Comparison of ENCODE assay signal across 11 cellular contexts in the genomic region with DNA sequence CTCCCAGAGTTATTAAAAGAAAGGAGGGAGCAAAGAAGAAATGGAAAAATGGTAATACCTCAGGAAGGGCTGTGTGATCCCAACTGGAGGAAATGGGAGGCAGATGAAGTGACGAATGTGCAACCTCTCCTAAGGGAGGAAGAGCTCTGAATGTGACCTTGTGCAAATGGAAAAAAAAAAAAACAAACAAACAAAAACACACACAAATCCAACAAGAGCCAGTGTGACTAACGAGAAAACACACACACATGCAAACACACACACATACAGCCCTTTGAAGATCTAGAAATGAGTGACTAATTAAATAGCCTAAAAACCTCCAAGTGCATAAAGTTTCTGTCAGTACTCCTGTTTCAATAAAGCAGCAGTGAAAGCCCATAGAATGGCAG. TPM values are rescaled to one million over a fixed set of nuclear protein-coding genes. Genes with fewer than 3 reads are reported as not detected.
DNase-seq lines count a peak whose midpoint lies in the region; ATAC-seq and TF ChIP-seq lines count a peak whose summit lies in the region.
"Had no signal": no experiment of that assay in that cellular context is flagged by ENCODE, and none has a peak within 500 bp of the region (broad histone marks: within the 10 kb centered on the region; RNA-seq: fewer than 3 reads in every experiment).

No MANE protein-coding gene starts in this region.

- no peaks in the 10 kb centered on the region for H4K20me1 ChIP-seq in fibroblast of lung (ENCODE audit: control insufficient read depth, extremely low read depth, insufficient read depth, low read length)

- intact Hi-C loops in CD14-positive monocyte (cut with micrococcal nuclease): no loop called here

- no peak overlapping the region for H3K4me3 Mint-ChIP-seq in CD14-positive monocyte
- H3K4me3 Mint-ChIP-seq: CD8-positive, alpha-beta memory T cell had no signal

- H3K27ac Mint-ChIP-seq in CD14-positive monocyte: no peak overlapping the region
- H3K27ac Mint-ChIP-seq: CD8-positive, alpha-beta memory T cell had no signal

- ATAC-seq in HG02642 (IDR thresholded peaks at IDR 0.05; ENCODE audit: poor library complexity, unreplicated experiment) (no peak), HG03108 (IDR thresholded peaks at IDR 0.05; ENCODE audit: unreplicated experiment) (no peak)

- H3K4me3 ChIP-seq in fibroblast of lung (replicated peaks in 1 of 4; ENCODE audit: control extremely low read depth in 1 of 4, insufficient read depth in 1 of 4, low read depth in 3 of 4, low read length in 4 of 4): no peak overlapping the region
- H3K4me3 ChIP-seq: HAP-1 had no signal

- TF ChIP-seq CTCF in fibroblast of lung (conservative IDR thresholded peaks at IDR 0.05 in 1 of 2, IDR thresholded peaks at IDR 0.05 in 1 of 2; ENCODE audit: low read depth in 1 of 2, low read length in 2 of 2) (no peak), CD14-positive monocyte (IDR thresholded peaks at IDR 0.05) (no peak)

- H3K9ac ChIP-seq in fibroblast of lung (ENCODE audit: insufficient read depth, low read length): no peak overlapping the region

- peak; percentile 49 for DNase-seq in ELR (ENCODE audit: low read depth)
- DNase-seq in SW480 (ENCODE audit: low spot score): peak; percentile 41
- DNase-seq in fibroblast of lung (ENCODE audit: low read depth in 2 of 2): peak; percentile 18 to 33
- DNase-seq in renal cortical epithelial cell (ENCODE audit: low read depth): peak; percentile 88
- DNase-seq in CD14-positive monocyte (ENCODE audit: low spot score): no peak
- no peak for DNase-seq in NCI-H146 treated with DMSO at 0.1 percent for 48 hours (lab: John Stamatoyannopoulos, UW; ENCODE audit: unreplicated experiment)
- DNase-seq: activated gamma-delta T cell; CD8-positive, alpha-beta memory T cell had no signal

- H3K27ac ChIP-seq in fibroblast of lung (ENCODE audit: insufficient read depth, low read length): peak overlapping the region; percentile 56

- no peaks in the 10 kb centered on the region for H3K4me1 Mint-ChIP-seq in CD14-positive monocyte
- H3K4me1 Mint-ChIP-seq: CD8-positive, alpha-beta memory T cell had no signal

- no peaks in the 10 kb centered on the region for H3K79me2 ChIP-seq in fibroblast of lung (ENCODE audit: control insufficient read depth, insufficient read depth, low read length)

- H3K36me3 ChIP-seq in fibroblast of lung (ENCODE audit: control insufficient read depth, insufficient read depth, low read length): no peaks in the 10 kb centered on the region

- peaks cover 0 to 11% (median 2%) of the 10 kb centered on the region in 7 donors for H3K9me3 Mint-ChIP-seq in CD14-positive monocyte

- no peaks in the 10 kb centered on the region for H3K27me3 ChIP-seq in fibroblast of lung (ENCODE audit: control insufficient read depth, insufficient read depth, low read length)

- peaks cover 4 to 7% of the 10 kb centered on the region in 2 donors for H3K36me3 Mint-ChIP-seq in CD14-positive monocyte

- peaks cover 0 to 4% (median 3%) of the 10 kb centered on the region in 3 donors for H3K27me3 Mint-ChIP-seq in CD14-positive monocyte (ENCODE audit: low read depth in 3 of 3)
- H3K27me3 Mint-ChIP-seq: CD8-positive, alpha-beta memory T cell had no signal

- no peak overlapping the region for H3K4me2 ChIP-seq in fibroblast of lung (ENCODE audit: extremely low read depth, insufficient read depth, low read length)

- H3K4me1 ChIP-seq in fibroblast of lung (ENCODE audit: control insufficient read depth, extremely low read depth, insufficient read depth, low read length): peaks cover 8% of the 10 kb centered on the region
- H3K4me1 ChIP-seq: HAP-1 had no signal

- no peaks in the 10 kb centered on the region for H3K9me3 ChIP-seq in fibroblast of lung (ENCODE audit: control insufficient read depth, insufficient read depth, low read depth, low read length)
- H3K9me3 ChIP-seq: HAP-1 had no signal

- no peak overlapping the region for H2AFZ ChIP-seq in fibroblast of lung (ENCODE audit: low read length)

RNA-seq across cellular contexts. Expression of a gene that starts 49.0 kb away (rescaled TPM):
- 48.5 and 146 TPM in 2 replicates for total RNA-seq in fibroblast of lung
- 531 and 635 TPM in 2 replicates for polyA plus RNA-seq in fibroblast of lung
- 570 and 726 TPM in 2 replicates for polyA plus RNA-seq in fibroblast of lung (2012)
- polyA minus RNA-seq in fibroblast of lung (ENCODE audit: low replicate concordance): 406 and 477 TPM in 2 replicates
- total RNA-seq in renal cortical epithelial cell: 96.7 and 212 TPM in 2 replicates
- not detected for polyA plus RNA-seq in CD14-positive monocyte
- polyA plus RNA-seq: CD8-positive, alpha-beta memory T cell had no signal

Comparison
In these comparisons a context has a peak if more than half of its experiments do, and no peak if none do; other contexts are left out.
1. DNase-seq: peak in ELR (single experiment), SW480 (single experiment), fibroblast of lung (2 of 2) and renal cortical epithelial cell (single experiment); none in CD14-positive monocyte (single experiment) and NCI-H146 treated with DMSO at 0.1 percent for 48 hours (single experiment).